In the genomic region with DNA sequence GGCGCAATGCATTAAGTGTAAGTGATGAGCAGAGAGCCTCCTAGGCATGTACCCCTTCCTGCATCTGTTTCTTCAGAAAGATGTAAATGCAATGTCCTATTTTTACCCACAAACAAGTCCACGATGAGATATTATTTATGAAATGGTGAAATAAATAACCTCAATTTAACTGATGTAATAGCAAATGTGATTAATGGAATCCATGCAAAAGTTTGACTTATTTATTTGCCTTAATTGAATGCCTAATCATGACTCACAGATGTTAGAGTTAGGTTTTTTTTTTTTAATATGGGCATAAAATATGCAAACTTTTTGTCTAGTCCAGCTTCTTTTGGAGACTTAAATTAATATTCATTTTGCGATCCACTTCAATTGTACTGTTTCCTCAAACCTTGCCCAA, we compare ENCODE assay signal across 21 cellular contexts.
"Had no signal": no experiment of that assay in that cellular context is flagged by ENCODE, and none has a peak within 500 bp of the region (broad histone marks: within the 10 kb centered on the region; RNA-seq: fewer than 3 reads in every experiment).

No MANE protein-coding gene starts in this region.

- H3K9me3 ChIP-seq: Peyer's patch, SJCRH30 had no signal

- H3K4me3 Mint-ChIP-seq: T-cell had no signal

- DNase-seq: KBM-7, MG63, NCI-H1092, NCI-H1105 treated with DMSO at 0.1 percent for 48 hours, NCI-H1417 treated with DMSO at 0.1 percent for 48 hours, NCI-H146, NCI-H1694 treated with DMSO at 0.1 percent for 48 hours, NCI-H1930, NCI-H2081, NCI-H2107, NCI-H2227 treated with DMSO at 0.1 percent for 48 hours, NCI-H524, NCI-H526 treated with DMSO at 0.1 percent for 48 hours, NCI-H748 treated with DMSO at 0.1 percent for 48 hours, PC-3, Peyer's patch, SHP77 treated with DMSO at 0.1 percent for 48 hours, SJCRH30, SW 1271, T-cell had no signal

- H3K4me3 ChIP-seq: MG63, Peyer's patch, SJCRH30 had no signal

- H3K4me1 ChIP-seq: Peyer's patch had no signal

- H3K36me3 ChIP-seq: MG63, Peyer's patch, SJCRH30 had no signal

- H3K27ac Mint-ChIP-seq: T-cell had no signal

- H3K27me3 Mint-ChIP-seq: T-cell had no signal

- H3K27me3 ChIP-seq: MG63, Peyer's patch, SJCRH30 had no signal

- ATAC-seq: PC-3, Right ventricle myocardium inferior, T-cell had no signal

- H3K27ac ChIP-seq: Peyer's patch, SJCRH30 had no signal
